ENCODE assay signal across 1 cellular context in the genomic region with DNA sequence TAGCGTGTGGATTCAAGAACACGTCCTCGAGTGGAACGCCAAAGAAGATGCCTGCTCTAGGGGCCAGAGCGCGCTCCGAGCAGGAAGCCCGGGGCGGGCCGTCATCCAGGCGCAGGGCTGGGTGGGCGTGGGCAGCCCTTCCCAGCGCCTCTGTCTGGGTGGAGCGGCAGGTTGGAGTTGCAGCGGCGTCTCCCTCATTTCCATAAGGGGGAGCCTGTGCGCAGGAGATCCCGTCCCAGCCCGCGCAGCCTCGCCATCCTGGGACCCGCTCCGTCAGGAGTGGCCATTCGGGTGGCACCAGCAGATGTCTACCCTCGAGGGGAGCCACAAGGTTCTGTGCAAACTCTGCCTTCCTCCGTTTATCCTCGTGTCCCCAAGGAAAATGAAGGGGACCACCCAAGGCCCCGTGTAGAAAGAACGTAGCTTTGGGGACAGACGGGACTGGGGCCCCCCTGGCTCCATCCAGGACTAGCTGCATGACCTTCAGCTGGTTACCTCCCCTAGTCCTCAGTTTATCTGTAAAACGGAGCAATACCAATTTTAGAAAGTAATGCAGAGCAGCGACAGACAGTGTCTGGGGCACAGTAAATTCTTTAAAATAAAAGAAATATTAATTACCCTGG.
TF ChIP-seq lines count a peak whose summit lies in the region.

No MANE protein-coding gene starts in this region.

TF ChIP-seq in K562, 482 proteins besides CTCF, POLR2A, EP300 and RAD21 (continued from another document):
- peak; percentile 66 for TF ChIP-seq CTCFL (IDR thresholded peaks at IDR 0.05; ENCODE audit: borderline replicate concordance, insufficient read depth, low read depth, low read length, poor library complexity, severe bottlenecking)
